Comparison of ENCODE assay signal across 1 cellular context in the genomic region with DNA sequence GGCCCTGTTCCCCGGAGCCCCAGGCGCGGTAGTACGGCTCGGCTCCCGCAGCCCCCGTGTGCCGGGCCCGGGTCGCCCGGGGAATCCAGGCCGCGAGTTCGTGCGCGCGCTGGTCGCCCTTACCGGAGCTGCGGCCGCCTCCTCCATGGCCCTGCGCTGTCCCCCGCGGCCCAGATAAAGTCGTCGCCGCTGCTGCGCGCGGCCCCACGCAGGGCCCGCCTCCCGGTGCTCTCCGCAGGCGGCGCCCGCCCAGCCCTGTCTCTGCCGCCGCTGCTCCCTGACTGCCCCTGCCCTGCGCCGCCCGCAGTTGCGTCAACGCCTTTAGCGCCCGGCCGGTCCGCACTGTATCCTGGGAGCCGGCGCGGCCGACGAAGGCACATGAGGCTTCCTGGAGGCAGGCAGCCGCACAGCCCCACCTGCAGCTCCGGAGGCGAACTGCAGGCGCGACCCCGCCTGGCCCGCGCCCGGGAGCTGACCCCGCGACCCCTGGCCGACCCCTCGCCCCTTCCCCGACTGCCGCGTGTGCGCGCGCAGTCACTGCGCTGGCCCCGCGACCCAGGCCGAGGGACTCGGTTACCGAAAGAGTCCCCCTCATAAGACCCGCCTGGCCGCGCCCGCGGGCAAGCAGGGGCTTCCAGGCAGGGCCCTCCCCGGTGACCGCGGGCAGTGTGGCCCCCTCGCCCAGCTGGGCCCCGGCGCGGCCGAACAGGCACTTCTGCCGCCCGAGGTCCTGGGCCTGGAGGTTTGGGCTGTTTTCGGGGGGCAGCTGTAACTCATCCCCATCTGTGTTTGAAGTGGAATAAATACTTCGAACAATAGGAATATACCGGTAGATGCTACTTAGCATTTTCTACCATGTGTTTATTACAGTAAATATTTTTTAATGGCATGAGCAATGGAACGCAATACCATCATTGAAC.
TF ChIP-seq lines count a peak whose summit lies in the region.

No MANE protein-coding gene starts in this region.

TF ChIP-seq in HepG2, 621 proteins besides CTCF, POLR2A, EP300 and RAD21 (continued from another document and continues in another):
- TF ChIP-seq NFE2L1 (CRISPR knock-in tag; IDR thresholded peaks at IDR 0.05; ENCODE audit: borderline replicate concordance) (no peak), PCBP1 (IDR thresholded peaks at IDR 0.05; ENCODE audit: borderline replicate concordance, low read depth, low read length) (no peak), CCDC6 (CRISPR knock-in tag; IDR thresholded peaks at IDR 0.05) (peak; percentile 91), ZNF619 (CRISPR knock-in tag; IDR thresholded peaks at IDR 0.05) (peak; percentile 60; the same call in 1 of the 2 replicates), ZNF7 (CRISPR knock-in tag; IDR thresholded peaks at IDR 0.05) (no peak), ZNF225 (CRISPR knock-in tag; IDR thresholded peaks at IDR 0.05) (no peak), ZNF367 (CRISPR knock-in tag; IDR thresholded peaks at IDR 0.05; ENCODE audit: borderline replicate concordance) (no peak), ZNF121 (CRISPR knock-in tag; IDR thresholded peaks at IDR 0.05) (no peak), KDM3A (CRISPR knock-in tag; IDR thresholded peaks at IDR 0.05; ENCODE audit: low read depth) (peak; percentile 67; the same call in 1 of the 2 replicates), CEBPG (CRISPR knock-in tag; IDR thresholded peaks at IDR 0.05) (peak; percentile 95), SOX13 (IDR thresholded peaks at IDR 0.05) (no peak), SOX13 (CRISPR knock-in tag; conservative IDR thresholded peaks at IDR 0.05 in 1 of 2, IDR thresholded peaks at IDR 0.05 in 1 of 2) (peak in 1 of 2 experiments; percentile 55; a peak in 2 of 4 replicates), POLR2AphosphoS5 (IDR thresholded peaks at IDR 0.05; ENCODE audit: low read depth, low read length) (peak; percentile 74), AHDC1 (CRISPR knock-in tag; IDR thresholded peaks at IDR 0.05; ENCODE audit: borderline replicate concordance) (no peak), TBX3 (IDR thresholded peaks at IDR 0.05; ENCODE audit: borderline replicate concordance) (no peak), GATAD2A (CRISPR knock-in tag; IDR thresholded peaks at IDR 0.05) (peak; percentile 56; the same call in 1 of the 2 replicates), STAG1 (CRISPR knock-in tag; IDR thresholded peaks at IDR 0.05) (no peak), ADNP (CRISPR knock-in tag; IDR thresholded peaks at IDR 0.05) (no peak), DNMT3B (CRISPR knock-in tag; conservative IDR thresholded peaks at IDR 0.05) (no peak), REPIN1 (CRISPR knock-in tag; IDR thresholded peaks at IDR 0.05; ENCODE audit: borderline replicate concordance, low read depth) (peak; percentile 93), SNAPC5 (CRISPR knock-in tag; IDR thresholded peaks at IDR 0.05; ENCODE audit: borderline replicate concordance) (no peak; the same call in 1 of the 2 replicates), ZNF124 (CRISPR knock-in tag; IDR thresholded peaks at IDR 0.05) (peak; percentile 77; the same call in 1 of the 2 replicates), RFXAP (CRISPR knock-in tag; IDR thresholded peaks at IDR 0.05; ENCODE audit: borderline replicate concordance) (no peak), ZNF652 (CRISPR knock-in tag; IDR thresholded peaks at IDR 0.05; ENCODE audit: borderline replicate concordance, low read depth) (no peak), ZNF263 (CRISPR knock-in tag; IDR thresholded peaks at IDR 0.05) (no peak; the same call in 1 of the 2 replicates), NR2F1 (CRISPR knock-in tag; IDR thresholded peaks at IDR 0.05) (peak; percentile 83 to 99), ZNF138 (CRISPR knock-in tag; IDR thresholded peaks at IDR 0.05; ENCODE audit: low read depth) (peak; percentile 72), ZIK1 (CRISPR knock-in tag; IDR thresholded peaks at IDR 0.05; ENCODE audit: borderline replicate concordance, low read depth) (peak; percentile 55; the same call in 1 of the 2 replicates), ZNF577 (CRISPR knock-in tag; IDR thresholded peaks at IDR 0.05; ENCODE audit: borderline replicate concordance, low read depth) (no peak), ZNF160 (CRISPR knock-in tag; IDR thresholded peaks at IDR 0.05) (no peak), AKAP8 (CRISPR knock-in tag; IDR thresholded peaks at IDR 0.05) (no peak), ZNF260 (CRISPR knock-in tag; IDR thresholded peaks at IDR 0.05; ENCODE audit: borderline replicate concordance, low read depth) (no peak), YEATS4 (CRISPR knock-in tag; IDR thresholded peaks at IDR 0.05; ENCODE audit: borderline replicate concordance) (peak; percentile 91), THAP11 (CRISPR knock-in tag; IDR thresholded peaks at IDR 0.05) (peak; percentile 95), NFATC3 (CRISPR knock-in tag; IDR thresholded peaks at IDR 0.05) (0 out of 2 replicates have a peak, but pooled peaks have one; percentile 51), STAT5B (CRISPR knock-in tag; IDR thresholded peaks at IDR 0.05) (no peak), IKZF1 (IDR thresholded peaks at IDR 0.05) (no peak), NFIB (CRISPR knock-in tag; IDR thresholded peaks at IDR 0.05; ENCODE audit: borderline replicate concordance) (no peak), SMC3 (IDR thresholded peaks at IDR 0.05; ENCODE audit: low read length) (no peak), FOXP1 (IDR thresholded peaks at IDR 0.05) (no peak), FOXP1 (CRISPR knock-in tag; IDR thresholded peaks at IDR 0.05) (no peak), CC2D1A (CRISPR knock-in tag; IDR thresholded peaks at IDR 0.05) (peak; percentile 79; the same call in 1 of the 2 replicates), SALL1 (CRISPR knock-in tag; IDR thresholded peaks at IDR 0.05) (peak; percentile 88), NAIF1 (CRISPR knock-in tag; IDR thresholded peaks at IDR 0.05; ENCODE audit: borderline replicate concordance) (peak; percentile 90; the same call in 1 of the 2 replicates), ZMYM3 (CRISPR knock-in tag; IDR thresholded peaks at IDR 0.05) (no peak), TRIM24 (CRISPR knock-in tag; IDR thresholded peaks at IDR 0.05) (no peak), MYC (CRISPR knock-in tag; IDR thresholded peaks at IDR 0.05; ENCODE audit: borderline replicate concordance) (peak; percentile 97), ZMAT3 (CRISPR knock-in tag; conservative IDR thresholded peaks at IDR 0.05) (peak; percentile 94; the same call in 1 of the 2 replicates), NFE2 (CRISPR knock-in tag; IDR thresholded peaks at IDR 0.05) (no peak), SMYD3 (CRISPR knock-in tag; IDR thresholded peaks at IDR 0.05) (peak; percentile 15; the same call in 1 of the 2 replicates), NFKBIZ (CRISPR knock-in tag; IDR thresholded peaks at IDR 0.05) (no peak), ZNF33B (CRISPR knock-in tag; IDR thresholded peaks at IDR 0.05) (0 out of 2 replicates have a peak, but pooled peaks have one; percentile 39)
- TF ChIP-seq, protein P1, sequence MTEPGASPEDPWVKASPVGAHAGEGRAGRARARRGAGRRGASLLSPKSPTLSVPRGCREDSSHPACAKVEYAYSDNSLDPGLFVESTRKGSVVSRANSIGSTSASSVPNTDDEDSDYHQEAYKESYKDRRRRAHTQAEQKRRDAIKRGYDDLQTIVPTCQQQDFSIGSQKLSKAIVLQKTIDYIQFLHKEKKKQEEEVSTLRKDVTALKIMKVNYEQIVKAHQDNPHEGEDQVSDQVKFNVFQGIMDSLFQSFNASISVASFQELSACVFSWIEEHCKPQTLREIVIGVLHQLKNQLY (CRISPR knock-in tag; IDR thresholded peaks at IDR 0.05): no peak; the same call in 1 of the 2 replicates
- TF ChIP-seq, protein P2, sequence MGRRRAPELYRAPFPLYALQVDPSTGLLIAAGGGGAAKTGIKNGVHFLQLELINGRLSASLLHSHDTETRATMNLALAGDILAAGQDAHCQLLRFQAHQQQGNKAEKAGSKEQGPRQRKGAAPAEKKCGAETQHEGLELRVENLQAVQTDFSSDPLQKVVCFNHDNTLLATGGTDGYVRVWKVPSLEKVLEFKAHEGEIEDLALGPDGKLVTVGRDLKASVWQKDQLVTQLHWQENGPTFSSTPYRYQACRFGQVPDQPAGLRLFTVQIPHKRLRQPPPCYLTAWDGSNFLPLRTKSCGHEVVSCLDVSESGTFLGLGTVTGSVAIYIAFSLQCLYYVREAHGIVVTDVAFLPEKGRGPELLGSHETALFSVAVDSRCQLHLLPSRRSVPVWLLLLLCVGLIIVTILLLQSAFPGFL (CRISPR knock-in tag; IDR thresholded peaks at IDR 0.05): no peak
- TF ChIP-seq, protein P3, sequence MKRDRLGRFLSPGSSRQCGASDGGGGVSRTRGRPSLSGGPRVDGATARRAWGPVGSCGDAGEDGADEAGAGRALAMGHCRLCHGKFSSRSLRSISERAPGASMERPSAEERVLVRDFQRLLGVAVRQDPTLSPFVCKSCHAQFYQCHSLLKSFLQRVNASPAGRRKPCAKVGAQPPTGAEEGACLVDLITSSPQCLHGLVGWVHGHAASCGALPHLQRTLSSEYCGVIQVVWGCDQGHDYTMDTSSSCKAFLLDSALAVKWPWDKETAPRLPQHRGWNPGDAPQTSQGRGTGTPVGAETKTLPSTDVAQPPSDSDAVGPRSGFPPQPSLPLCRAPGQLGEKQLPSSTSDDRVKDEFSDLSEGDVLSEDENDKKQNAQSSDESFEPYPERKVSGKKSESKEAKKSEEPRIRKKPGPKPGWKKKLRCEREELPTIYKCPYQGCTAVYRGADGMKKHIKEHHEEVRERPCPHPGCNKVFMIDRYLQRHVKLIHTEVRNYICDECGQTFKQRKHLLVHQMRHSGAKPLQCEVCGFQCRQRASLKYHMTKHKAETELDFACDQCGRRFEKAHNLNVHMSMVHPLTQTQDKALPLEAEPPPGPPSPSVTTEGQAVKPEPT (CRISPR knock-in tag; IDR thresholded peaks at IDR 0.05; ENCODE audit: low read depth): peak; percentile 94
- TF ChIP-seq, protein P4, sequence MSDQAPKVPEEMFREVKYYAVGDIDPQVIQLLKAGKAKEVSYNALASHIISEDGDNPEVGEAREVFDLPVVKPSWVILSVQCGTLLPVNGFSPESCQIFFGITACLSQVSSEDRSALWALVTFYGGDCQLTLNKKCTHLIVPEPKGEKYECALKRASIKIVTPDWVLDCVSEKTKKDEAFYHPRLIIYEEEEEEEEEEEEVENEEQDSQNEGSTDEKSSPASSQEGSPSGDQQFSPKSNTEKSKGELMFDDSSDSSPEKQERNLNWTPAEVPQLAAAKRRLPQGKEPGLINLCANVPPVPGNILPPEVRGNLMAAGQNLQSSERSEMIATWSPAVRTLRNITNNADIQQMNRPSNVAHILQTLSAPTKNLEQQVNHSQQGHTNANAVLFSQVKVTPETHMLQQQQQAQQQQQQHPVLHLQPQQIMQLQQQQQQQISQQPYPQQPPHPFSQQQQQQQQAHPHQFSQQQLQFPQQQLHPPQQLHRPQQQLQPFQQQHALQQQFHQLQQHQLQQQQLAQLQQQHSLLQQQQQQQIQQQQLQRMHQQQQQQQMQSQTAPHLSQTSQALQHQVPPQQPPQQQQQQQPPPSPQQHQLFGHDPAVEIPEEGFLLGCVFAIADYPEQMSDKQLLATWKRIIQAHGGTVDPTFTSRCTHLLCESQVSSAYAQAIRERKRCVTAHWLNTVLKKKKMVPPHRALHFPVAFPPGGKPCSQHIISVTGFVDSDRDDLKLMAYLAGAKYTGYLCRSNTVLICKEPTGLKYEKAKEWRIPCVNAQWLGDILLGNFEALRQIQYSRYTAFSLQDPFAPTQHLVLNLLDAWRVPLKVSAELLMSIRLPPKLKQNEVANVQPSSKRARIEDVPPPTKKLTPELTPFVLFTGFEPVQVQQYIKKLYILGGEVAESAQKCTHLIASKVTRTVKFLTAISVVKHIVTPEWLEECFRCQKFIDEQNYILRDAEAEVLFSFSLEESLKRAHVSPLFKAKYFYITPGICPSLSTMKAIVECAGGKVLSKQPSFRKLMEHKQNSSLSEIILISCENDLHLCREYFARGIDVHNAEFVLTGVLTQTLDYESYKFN (CRISPR knock-in tag; conservative IDR thresholded peaks at IDR 0.05): peak; percentile 40; the same call in 1 of the 2 replicates
- TF ChIP-seq, protein P5, sequence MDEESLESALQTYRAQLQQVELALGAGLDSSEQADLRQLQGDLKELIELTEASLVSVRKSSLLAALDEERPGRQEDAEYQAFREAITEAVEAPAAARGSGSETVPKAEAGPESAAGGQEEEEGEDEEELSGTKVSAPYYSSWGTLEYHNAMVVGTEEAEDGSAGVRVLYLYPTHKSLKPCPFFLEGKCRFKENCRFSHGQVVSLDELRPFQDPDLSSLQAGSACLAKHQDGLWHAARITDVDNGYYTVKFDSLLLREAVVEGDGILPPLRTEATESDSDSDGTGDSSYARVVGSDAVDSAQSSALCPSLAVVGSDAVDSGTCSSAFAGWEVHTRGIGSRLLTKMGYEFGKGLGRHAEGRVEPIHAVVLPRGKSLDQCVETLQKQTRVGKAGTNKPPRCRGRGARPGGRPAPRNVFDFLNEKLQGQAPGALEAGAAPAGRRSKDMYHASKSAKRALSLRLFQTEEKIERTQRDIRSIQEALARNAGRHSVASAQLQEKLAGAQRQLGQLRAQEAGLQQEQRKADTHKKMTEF (CRISPR knock-in tag; IDR thresholded peaks at IDR 0.05): peak; percentile 83
